11 cellular contexts compared by ENCODE assay signal in the genomic region with DNA sequence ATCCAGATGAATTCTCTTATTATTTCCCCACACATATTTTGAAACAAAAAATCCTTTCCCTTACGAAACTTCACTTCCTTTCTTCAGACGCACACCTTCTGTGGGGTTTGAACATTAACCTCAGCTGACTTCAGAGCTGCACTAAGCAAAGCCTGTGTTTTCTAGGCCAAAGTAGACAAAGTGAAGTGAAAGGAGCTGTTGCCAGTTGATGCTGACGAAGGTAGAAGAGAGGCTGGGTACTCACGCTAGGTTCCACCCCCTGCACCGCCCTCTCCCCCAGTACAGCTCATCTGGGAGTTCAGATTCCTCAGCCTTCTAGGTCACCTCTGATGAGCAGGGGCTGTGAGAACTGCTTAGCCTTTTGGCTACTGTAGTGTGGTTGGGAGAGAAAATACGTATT. TPM values are rescaled to one million over a fixed set of nuclear protein-coding genes. Genes with fewer than 3 reads are reported as not detected.
DNase-seq lines count a peak whose midpoint lies in the region; ATAC-seq, FAIRE-seq and TF ChIP-seq lines count a peak whose summit lies in the region.
"Had no signal": no experiment of that assay in that cellular context is flagged by ENCODE, and none has a peak within 500 bp of the region (broad histone marks: within the 10 kb centered on the region; RNA-seq: fewer than 3 reads in every experiment).

No MANE protein-coding gene starts in this region.

- no peak overlapping the region for H2AK5ac ChIP-seq in H1 (ENCODE audit: low read depth, low read length)

- no peak overlapping the region; the same call in 1 of the 2 replicates for H2BK12ac ChIP-seq in H1 (ENCODE audit: low read depth, low read length)

- CTCF ChIA-PET in H1 (lab: Charles Lee; ENCODE audit: partially characterized antibody): interaction anchor here (0.7 to 5.3 kb wide), 11 partner anchors 14 to 270 kb away, joined by 3 to 36 read pairs (median 4); no protein-coding TSS in a partner anchor

- H4K91ac ChIP-seq in H1 (replicated peaks; ENCODE audit: insufficient read length, low read length): no peak overlapping the region

- ATAC-seq in GM18870 (IDR thresholded peaks at IDR 0.05; ENCODE audit: unreplicated experiment) (peak; percentile 41), HG03460 (IDR thresholded peaks at IDR 0.05; ENCODE audit: unreplicated experiment) (peak; percentile 59)
- ATAC-seq: activated CD8-positive, alpha-beta T cell treated with anti-CD3 and anti-CD28 coated beads, Interleukin-2, amount 10 ng/mL, durations not matched to agents 7 days and 5 days had no signal

- TF ChIP-seq POLR2A in H1 (IDR thresholded peaks at IDR 0.05; ENCODE audit: control extremely low read depth in 1 of 2, low read depth in 2 of 2, low read length in 2 of 2): no peak

- no peak overlapping the region for H2BK15ac ChIP-seq in H1 (ENCODE audit: low read length)

- no peak overlapping the region for H3K14ac ChIP-seq in H1 (ENCODE audit: insufficient read length)

- no peak for DNase-seq in H1 (ENCODE audit: low read depth in 1 of 2, low spot score in 2 of 2)
- DNase-seq in osteoblast (ENCODE audit: insufficient read length, low spot score, missing footprints): no peak
- no peak for DNase-seq in SJCRH30
- DNase-seq in DMS53 (lab: John Stamatoyannopoulos, UW): no peak
- no peak for DNase-seq in activated T-cell treated with anti-CD3 and anti-CD28 coated beads for 4 hours
- DNase-seq in DMS53 treated with DMSO at 0.1 percent for 48 hours (lab: John Stamatoyannopoulos, UW; ENCODE audit: unreplicated experiment): no peak
- DNase-seq: activated CD8-positive, alpha-beta T cell treated with anti-CD3 and anti-CD28 coated beads, Interleukin-2, amount 10 ng/mL, durations not matched to agents 7 days and 5 days; midbrain; SK-N-SH had no signal

- no peak for FAIRE-seq in H1 (lab: Jason Lieb, UNC)

- TF ChIP-seq CTCF in H1 (IDR thresholded peaks at IDR 0.05; ENCODE audit: control extremely low read depth in 1 of 3, insufficient read depth in 1 of 3, low read depth in 1 of 3, low read length in 3 of 3) (no peak), osteoblast (IDR thresholded peaks at IDR 0.05; ENCODE audit: extremely low read depth, low read depth, low read length) (no peak)

- H3K56ac ChIP-seq in H1 (replicated peaks; ENCODE audit: insufficient read length, low read depth, low read length): no peak overlapping the region

- no peak overlapping the region for H3K4me2 ChIP-seq in H1 (ENCODE audit: insufficient read depth in 1 of 2, low read depth in 2 of 2, low read length in 2 of 2)
- peak overlapping the region; percentile 52 for H3K4me2 ChIP-seq in osteoblast (ENCODE audit: insufficient read depth, low read length)
- H3K4me2 ChIP-seq: SK-N-SH had no signal

- H3K27me3 ChIP-seq in H1 (replicated peaks in 1 of 4; ENCODE audit: control insufficient read depth in 3 of 4, extremely low read depth in 1 of 4, insufficient read depth in 3 of 4, low read length in 3 of 4) (no peaks in the 10 kb centered on the region), osteoblast (ENCODE audit: insufficient read depth, low read length) (no peaks in the 10 kb centered on the region), SJCRH30 (no peaks in the 10 kb centered on the region)

- H3K36me3 ChIP-seq in H1 (ENCODE audit: control insufficient read depth in 2 of 4, insufficient read depth in 4 of 4, low read length in 3 of 4): no peaks in the 10 kb centered on the region
- no peaks in the 10 kb centered on the region for H3K36me3 ChIP-seq in osteoblast (ENCODE audit: insufficient read depth, low read length)
- H3K36me3 ChIP-seq in SJCRH30: no peaks in the 10 kb centered on the region

- H3K4ac ChIP-seq in H1 (replicated peaks; ENCODE audit: insufficient read length, low read depth, low read length): no peak overlapping the region

- no peak for TF ChIP-seq RAD21 in H1 (IDR thresholded peaks at IDR 0.05 in 1 of 2, conservative IDR thresholded peaks at IDR 0.05 in 1 of 2; ENCODE audit: low read depth in 2 of 2, low read length in 2 of 2)

- no peak overlapping the region for H2BK20ac ChIP-seq in H1 (ENCODE audit: low read length)

- H3K4me1 ChIP-seq in H1 (replicated peaks in 1 of 4; ENCODE audit: control insufficient read depth in 3 of 4, insufficient read depth in 4 of 4, low read length in 3 of 4) (no peaks in the 10 kb centered on the region), osteoblast (ENCODE audit: insufficient read depth, low read length) (peaks cover 21% of the 10 kb centered on the region), SJCRH30 (no peaks in the 10 kb centered on the region)

- H3K4me3 ChIP-seq in H1 (ENCODE audit: extremely low read depth in 1 of 4, insufficient read depth in 2 of 4, low read depth in 3 of 4, low read length in 4 of 4) (no peak overlapping the region), osteoblast (ENCODE audit: insufficient read depth, low read length) (no peak overlapping the region), SJCRH30 (no peak overlapping the region)

- H3K9me3 ChIP-seq in H1 (ENCODE audit: insufficient read depth in 2 of 2, low read depth in 1 of 2, low read length in 1 of 2): no peaks in the 10 kb centered on the region
- H3K9me3 ChIP-seq in osteoblast (ENCODE audit: low read depth, low read length): no peaks in the 10 kb centered on the region
- no peaks in the 10 kb centered on the region for H3K9me3 ChIP-seq in SJCRH30 (replicated peaks)
- H3K9me3 ChIP-seq: SK-N-SH had no signal

- no peak for TF ChIP-seq EP300 in H1 (IDR thresholded peaks at IDR 0.05; ENCODE audit: borderline replicate concordance in 1 of 2, low read depth in 2 of 2, low read length in 2 of 2)

- H4K20me1 ChIP-seq in H1 (replicated peaks in 1 of 2; ENCODE audit: control insufficient read depth in 1 of 2, insufficient read depth in 2 of 2, low read length in 2 of 2) (no peaks in the 10 kb centered on the region), osteoblast (ENCODE audit: insufficient read depth, low read length) (no peaks in the 10 kb centered on the region)

- no peak overlapping the region for H3K27ac ChIP-seq in H1 (ENCODE audit: low read depth, low read length)
- H3K27ac ChIP-seq in osteoblast (ENCODE audit: low read depth, low read length): peak overlapping the region; percentile 60
- no peak overlapping the region for H3K27ac ChIP-seq in SJCRH30

- POLR2A ChIA-PET in H1 (lab: Charles Lee; ENCODE audit: partially characterized antibody): no interaction called here

- no peak overlapping the region for H4K5ac ChIP-seq in H1 (ENCODE audit: insufficient read length, low read depth, low read length)

- H3K79me2 ChIP-seq in H1 (ENCODE audit: control insufficient read depth in 1 of 2, insufficient read depth in 2 of 2, low read length in 2 of 2): no peaks in the 10 kb centered on the region
- H3K79me2 ChIP-seq in osteoblast (ENCODE audit: insufficient read depth, low read length): no peaks in the 10 kb centered on the region

- no peak overlapping the region for H2BK120ac ChIP-seq in H1 (replicated peaks; ENCODE audit: low read depth, low read length)

- H3K18ac ChIP-seq in H1 (ENCODE audit: extremely low read depth, low read length): no peak overlapping the region

- H2BK5ac ChIP-seq in H1 (ENCODE audit: low read depth, low read length): no peak overlapping the region

- WGBS in H1 (ENCODE audit: extremely low coverage in 1 of 2, insufficient coverage in 1 of 2, insufficient read length in 1 of 2, insufficient replicate concordance in 2 of 2, low coverage in 1 of 2, low lambda C conversion rate in 2 of 2, missing lambda C conversion rate in 1 of 2), 2 experiments: 76 to 100% methylated on average over 2 to 6 of the region's 6 CpGs

- no peaks in the 10 kb centered on the region for H3K23me2 ChIP-seq in H1 (ENCODE audit: low read depth, low read length)

- H4K8ac ChIP-seq in H1 (ENCODE audit: extremely low read depth, insufficient read depth, low read length): no peak overlapping the region

- H3K9ac ChIP-seq in H1 (replicated peaks in 1 of 4; ENCODE audit: extremely low read depth in 1 of 4, low read depth in 3 of 4, low read length in 3 of 4): no peak overlapping the region
- H3K9ac ChIP-seq: SK-N-SH had no signal

- 0 out of 2 replicates have a peak overlapping the region, but pooled peaks have one; percentile 66 for H2AFZ ChIP-seq in H1 (ENCODE audit: low read length)
- peak overlapping the region; percentile 25 for H2AFZ ChIP-seq in osteoblast (ENCODE audit: low read length)

- H3K23ac ChIP-seq in H1 (ENCODE audit: insufficient read length): no peak overlapping the region

- no peaks in the 10 kb centered on the region for H3K79me1 ChIP-seq in H1 (ENCODE audit: low read depth, low read length)

TF ChIP-seq in H1, 55 proteins besides CTCF, POLR2A, EP300 and RAD21:
- TF ChIP-seq SIX5 (IDR thresholded peaks at IDR 0.05; ENCODE audit: low read depth, low read length) (no peak), EGR1 (IDR thresholded peaks at IDR 0.05; ENCODE audit: borderline replicate concordance, low read depth, low read length) (no peak), CBX5 (IDR thresholded peaks at IDR 0.05; ENCODE audit: low read depth, low read length) (no peak), CREB1 (IDR thresholded peaks at IDR 0.05) (no peak), SUZ12 (IDR thresholded peaks at IDR 0.05; ENCODE audit: low read length) (no peak), TEAD4 (IDR thresholded peaks at IDR 0.05; ENCODE audit: low read depth, low read length) (no peak), RFX5 (IDR thresholded peaks at IDR 0.05; ENCODE audit: borderline replicate concordance, low read depth, low read length) (no peak)

RNA-seq across cellular contexts. Expression of gene DUT, which starts 24.1 kb away (rescaled TPM):
- 246 and 259 TPM in 2 replicates for total RNA-seq in H1 (2021; fragmentation: NEBNext Ultra II Directional; extraction: Animal tissue kit (Norgen Biotek cat#: 25700))
- 71.4 and 71.5 TPM in 2 replicates for polyA plus RNA-seq in H1 (2011; rRNA removed)
- polyA plus RNA-seq in H1 (2011; cell fraction: cytosol; rRNA removed): 89.6 TPM
- 89.8 TPM for polyA plus RNA-seq in H1 (2011; cell fraction: nucleus; rRNA removed)
- 156 to 208 TPM (median 166 TPM) in 4 replicates for polyA plus RNA-seq in H1 (2012, experiment 1 of 2)
- 110 TPM for polyA plus RNA-seq in H1 (2012, experiment 2 of 2)
- polyA plus RNA-seq in H1 (2013, experiment 1 of 2): 256 TPM
- 255 TPM for polyA plus RNA-seq in H1 (2013, experiment 2 of 2)
- polyA minus RNA-seq in H1 (2011; rRNA and poly(A)+ RNA removed): 7.7 and 11.8 TPM in 2 replicates
- 51.4 TPM for polyA minus RNA-seq in H1 (2011; cell fraction: cytosol; rRNA and poly(A)+ RNA removed)
- polyA minus RNA-seq in H1 (2011; cell fraction: nucleus; rRNA and poly(A)+ RNA removed): 26.7 TPM
- 43.6 and 49.2 TPM in 2 replicates for total RNA-seq in osteoblast
- total RNA-seq in SJCRH30 (2014; rRNA removed; shearing (Covaris generic)): 85.9 and 97.0 TPM in 2 replicates
